1 cellular context compared by ENCODE assay signal in the genomic region with DNA sequence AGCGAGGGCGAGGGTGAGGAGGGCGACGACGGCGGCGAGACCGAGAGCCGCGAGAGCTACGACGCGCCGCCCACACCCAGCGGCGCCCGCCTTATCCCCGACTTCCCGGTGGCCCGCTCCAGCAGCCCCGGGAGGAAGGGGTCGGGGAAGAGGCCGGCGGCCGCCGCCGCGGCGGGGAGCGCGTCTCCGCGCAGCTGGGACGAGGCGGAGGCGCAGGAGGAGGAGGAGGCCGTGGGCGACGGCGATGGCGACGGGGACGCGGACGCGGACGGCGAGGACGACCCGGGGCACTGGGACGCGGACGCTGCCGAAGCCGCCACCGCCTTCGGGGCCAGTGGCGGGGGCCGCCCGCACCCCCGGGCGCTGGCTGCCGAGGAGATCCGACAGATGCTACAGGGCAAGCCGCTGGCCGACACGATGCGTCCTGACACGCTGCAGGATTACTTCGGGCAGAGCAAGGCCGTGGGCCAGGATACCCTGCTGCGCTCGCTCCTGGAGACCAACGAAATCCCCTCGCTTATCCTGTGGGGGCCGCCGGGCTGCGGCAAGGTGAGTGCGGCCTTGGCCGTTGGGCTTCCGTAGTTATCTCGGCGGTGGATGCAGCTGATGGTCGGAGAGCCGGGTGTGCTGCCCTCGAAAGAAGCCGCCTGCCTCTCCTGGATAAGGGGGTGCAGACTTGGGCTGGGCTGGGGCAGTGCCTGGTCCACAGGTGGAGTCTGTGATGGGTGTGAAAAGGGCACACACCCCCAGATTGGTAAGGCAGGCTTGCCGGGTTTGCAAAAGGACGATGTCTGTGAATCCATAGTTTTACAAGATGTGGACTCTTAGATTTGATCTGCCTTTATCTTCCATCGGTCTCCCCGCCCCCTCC.
TF ChIP-seq lines count a peak whose summit lies in the region.

No MANE protein-coding gene starts in this region.

TF ChIP-seq in HepG2, 621 proteins besides CTCF, POLR2A, EP300 and RAD21 (continued from another document):
- TF ChIP-seq, protein P1, sequence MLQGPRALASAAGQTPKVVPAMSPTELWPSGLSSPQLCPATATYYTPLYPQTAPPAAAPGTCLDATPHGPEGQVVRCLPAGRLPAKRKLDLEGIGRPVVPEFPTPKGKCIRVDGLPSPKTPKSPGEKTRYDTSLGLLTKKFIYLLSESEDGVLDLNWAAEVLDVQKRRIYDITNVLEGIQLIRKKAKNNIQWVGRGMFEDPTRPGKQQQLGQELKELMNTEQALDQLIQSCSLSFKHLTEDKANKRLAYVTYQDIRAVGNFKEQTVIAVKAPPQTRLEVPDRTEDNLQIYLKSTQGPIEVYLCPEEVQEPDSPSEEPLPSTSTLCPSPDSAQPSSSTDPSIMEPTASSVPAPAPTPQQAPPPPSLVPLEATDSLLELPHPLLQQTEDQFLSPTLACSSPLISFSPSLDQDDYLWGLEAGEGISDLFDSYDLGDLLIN (CRISPR knock-in tag; IDR thresholded peaks at IDR 0.05; ENCODE audit: borderline replicate concordance) = 0 out of 2 replicates have a peak, but pooled peaks have one; percentile 18
- TF ChIP-seq CHD4 (IDR thresholded peaks at IDR 0.05; ENCODE audit: borderline replicate concordance, low read length) (no peak), NCOA5 (CRISPR knock-in tag; IDR thresholded peaks at IDR 0.05) (no peak), PRMT3 (CRISPR knock-in tag; IDR thresholded peaks at IDR 0.05; ENCODE audit: borderline replicate concordance, low read depth) (no peak), KAT2B (IDR thresholded peaks at IDR 0.05; ENCODE audit: borderline replicate concordance, low read depth, low read length) (no peak), SIN3A (IDR thresholded peaks at IDR 0.05; ENCODE audit: borderline replicate concordance, low read depth, low read length) (no peak; the same call in 1 of the 2 replicates), KMT2B (CRISPR knock-in tag; IDR thresholded peaks at IDR 0.05) (peak; percentile 57; the same call in 1 of the 2 replicates), ZNF781 (CRISPR knock-in tag; IDR thresholded peaks at IDR 0.05; ENCODE audit: borderline replicate concordance, not compliant biosample characterization) (peak; percentile 59), ZNF550 (CRISPR knock-in tag; IDR thresholded peaks at IDR 0.05; ENCODE audit: borderline replicate concordance) (0 out of 2 replicates have a peak, but pooled peaks have one; percentile 58), GATAD2A (CRISPR knock-in tag; IDR thresholded peaks at IDR 0.05) (no peak; the same call in 1 of the 2 replicates), AHR (CRISPR knock-in tag; IDR thresholded peaks at IDR 0.05) (no peak), MAFK (conservative IDR thresholded peaks at IDR 0.05 in 1 of 2, IDR thresholded peaks at IDR 0.05 in 1 of 2; ENCODE audit: low read length in 2 of 2) (no peak), ATF7 (IDR thresholded peaks at IDR 0.05) (no peak), ATF7 (CRISPR knock-in tag; IDR thresholded peaks at IDR 0.05) (0 out of 2 replicates have a peak, but pooled peaks have one; percentile 27), DPF2 (CRISPR knock-in tag; IDR thresholded peaks at IDR 0.05; ENCODE audit: borderline replicate concordance, low read depth) (no peak), SKI (IDR thresholded peaks at IDR 0.05; ENCODE audit: partially characterized antibody) (peak; percentile 19), ZSCAN12 (CRISPR knock-in tag; IDR thresholded peaks at IDR 0.05) (0 out of 2 replicates have a peak, but pooled peaks have one; percentile 73), ZNF839 (CRISPR knock-in tag; IDR thresholded peaks at IDR 0.05; ENCODE audit: borderline replicate concordance) (peak; percentile 75; the same call in 1 of the 2 replicates), ZNF746 (CRISPR knock-in tag; IDR thresholded peaks at IDR 0.05) (no peak), U2AF1 (optimal IDR thresholded peaks at IDR 0.05; ENCODE audit: low read depth, low read length) (no peak)
- TF ChIP-seq, protein P2, sequence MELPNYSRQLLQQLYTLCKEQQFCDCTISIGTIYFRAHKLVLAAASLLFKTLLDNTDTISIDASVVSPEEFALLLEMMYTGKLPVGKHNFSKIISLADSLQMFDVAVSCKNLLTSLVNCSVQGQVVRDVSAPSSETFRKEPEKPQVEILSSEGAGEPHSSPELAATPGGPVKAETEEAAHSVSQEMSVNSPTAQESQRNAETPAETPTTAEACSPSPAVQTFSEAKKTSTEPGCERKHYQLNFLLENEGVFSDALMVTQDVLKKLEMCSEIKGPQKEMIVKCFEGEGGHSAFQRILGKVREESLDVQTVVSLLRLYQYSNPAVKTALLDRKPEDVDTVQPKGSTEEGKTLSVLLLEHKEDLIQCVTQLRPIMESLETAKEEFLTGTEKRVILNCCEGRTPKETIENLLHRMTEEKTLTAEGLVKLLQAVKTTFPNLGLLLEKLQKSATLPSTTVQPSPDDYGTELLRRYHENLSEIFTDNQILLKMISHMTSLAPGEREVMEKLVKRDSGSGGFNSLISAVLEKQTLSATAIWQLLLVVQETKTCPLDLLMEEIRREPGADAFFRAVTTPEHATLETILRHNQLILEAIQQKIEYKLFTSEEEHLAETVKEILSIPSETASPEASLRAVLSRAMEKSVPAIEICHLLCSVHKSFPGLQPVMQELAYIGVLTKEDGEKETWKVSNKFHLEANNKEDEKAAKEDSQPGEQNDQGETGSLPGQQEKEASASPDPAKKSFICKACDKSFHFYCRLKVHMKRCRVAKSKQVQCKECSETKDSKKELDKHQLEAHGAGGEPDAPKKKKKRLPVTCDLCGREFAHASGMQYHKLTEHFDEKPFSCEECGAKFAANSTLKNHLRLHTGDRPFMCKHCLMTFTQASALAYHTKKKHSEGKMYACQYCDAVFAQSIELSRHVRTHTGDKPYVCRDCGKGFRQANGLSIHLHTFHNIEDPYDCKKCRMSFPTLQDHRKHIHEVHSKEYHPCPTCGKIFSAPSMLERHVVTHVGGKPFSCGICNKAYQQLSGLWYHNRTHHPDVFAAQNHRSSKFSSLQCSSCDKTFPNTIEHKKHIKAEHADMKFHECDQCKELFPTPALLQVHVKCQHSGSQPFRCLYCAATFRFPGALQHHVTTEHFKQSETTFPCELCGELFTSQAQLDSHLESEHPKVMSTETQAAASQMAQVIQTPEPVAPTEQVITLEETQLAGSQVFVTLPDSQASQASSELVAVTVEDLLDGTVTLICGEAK (IDR thresholded peaks at IDR 0.05) = no peak
- TF ChIP-seq, protein P2 (CRISPR knock-in tag; IDR thresholded peaks at IDR 0.05) = no peak; the same call in 1 of the 2 replicates
- TF ChIP-seq, protein P3, sequence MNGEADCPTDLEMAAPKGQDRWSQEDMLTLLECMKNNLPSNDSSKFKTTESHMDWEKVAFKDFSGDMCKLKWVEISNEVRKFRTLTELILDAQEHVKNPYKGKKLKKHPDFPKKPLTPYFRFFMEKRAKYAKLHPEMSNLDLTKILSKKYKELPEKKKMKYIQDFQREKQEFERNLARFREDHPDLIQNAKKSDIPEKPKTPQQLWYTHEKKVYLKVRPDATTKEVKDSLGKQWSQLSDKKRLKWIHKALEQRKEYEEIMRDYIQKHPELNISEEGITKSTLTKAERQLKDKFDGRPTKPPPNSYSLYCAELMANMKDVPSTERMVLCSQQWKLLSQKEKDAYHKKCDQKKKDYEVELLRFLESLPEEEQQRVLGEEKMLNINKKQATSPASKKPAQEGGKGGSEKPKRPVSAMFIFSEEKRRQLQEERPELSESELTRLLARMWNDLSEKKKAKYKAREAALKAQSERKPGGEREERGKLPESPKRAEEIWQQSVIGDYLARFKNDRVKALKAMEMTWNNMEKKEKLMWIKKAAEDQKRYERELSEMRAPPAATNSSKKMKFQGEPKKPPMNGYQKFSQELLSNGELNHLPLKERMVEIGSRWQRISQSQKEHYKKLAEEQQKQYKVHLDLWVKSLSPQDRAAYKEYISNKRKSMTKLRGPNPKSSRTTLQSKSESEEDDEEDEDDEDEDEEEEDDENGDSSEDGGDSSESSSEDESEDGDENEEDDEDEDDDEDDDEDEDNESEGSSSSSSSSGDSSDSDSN (CRISPR knock-in tag; IDR thresholded peaks at IDR 0.05) = peak; percentile 83
- TF ChIP-seq, protein P4, sequence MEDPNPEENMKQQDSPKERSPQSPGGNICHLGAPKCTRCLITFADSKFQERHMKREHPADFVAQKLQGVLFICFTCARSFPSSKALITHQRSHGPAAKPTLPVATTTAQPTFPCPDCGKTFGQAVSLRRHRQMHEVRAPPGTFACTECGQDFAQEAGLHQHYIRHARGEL (CRISPR knock-in tag; IDR thresholded peaks at IDR 0.05) = no peak
- TF ChIP-seq, protein P5, sequence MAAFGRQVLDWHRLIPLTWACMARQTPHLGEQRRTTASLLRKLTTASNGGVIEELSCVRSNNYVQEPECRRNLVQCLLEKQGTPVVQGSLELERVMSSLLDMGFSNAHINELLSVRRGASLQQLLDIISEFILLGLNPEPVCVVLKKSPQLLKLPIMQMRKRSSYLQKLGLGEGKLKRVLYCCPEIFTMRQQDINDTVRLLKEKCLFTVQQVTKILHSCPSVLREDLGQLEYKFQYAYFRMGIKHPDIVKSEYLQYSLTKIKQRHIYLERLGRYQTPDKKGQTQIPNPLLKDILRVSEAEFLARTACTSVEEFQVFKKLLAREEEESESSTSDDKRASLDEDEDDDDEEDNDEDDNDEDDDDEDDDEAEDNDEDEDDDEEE (CRISPR knock-in tag; IDR thresholded peaks at IDR 0.05) = no peak; the same call in 1 of the 2 replicates
- TF ChIP-seq, protein P6, sequence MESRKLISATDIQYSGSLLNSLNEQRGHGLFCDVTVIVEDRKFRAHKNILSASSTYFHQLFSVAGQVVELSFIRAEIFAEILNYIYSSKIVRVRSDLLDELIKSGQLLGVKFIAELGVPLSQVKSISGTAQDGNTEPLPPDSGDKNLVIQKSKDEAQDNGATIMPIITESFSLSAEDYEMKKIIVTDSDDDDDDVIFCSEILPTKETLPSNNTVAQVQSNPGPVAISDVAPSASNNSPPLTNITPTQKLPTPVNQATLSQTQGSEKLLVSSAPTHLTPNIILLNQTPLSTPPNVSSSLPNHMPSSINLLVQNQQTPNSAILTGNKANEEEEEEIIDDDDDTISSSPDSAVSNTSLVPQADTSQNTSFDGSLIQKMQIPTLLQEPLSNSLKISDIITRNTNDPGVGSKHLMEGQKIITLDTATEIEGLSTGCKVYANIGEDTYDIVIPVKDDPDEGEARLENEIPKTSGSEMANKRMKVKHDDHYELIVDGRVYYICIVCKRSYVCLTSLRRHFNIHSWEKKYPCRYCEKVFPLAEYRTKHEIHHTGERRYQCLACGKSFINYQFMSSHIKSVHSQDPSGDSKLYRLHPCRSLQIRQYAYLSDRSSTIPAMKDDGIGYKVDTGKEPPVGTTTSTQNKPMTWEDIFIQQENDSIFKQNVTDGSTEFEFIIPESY (CRISPR knock-in tag; IDR thresholded peaks at IDR 0.05) = no peak
TF ChIP-seq in HepG2: peak in this region for 160.
